Comparison of ENCODE assay signal across 17 cellular contexts in the genomic region with DNA sequence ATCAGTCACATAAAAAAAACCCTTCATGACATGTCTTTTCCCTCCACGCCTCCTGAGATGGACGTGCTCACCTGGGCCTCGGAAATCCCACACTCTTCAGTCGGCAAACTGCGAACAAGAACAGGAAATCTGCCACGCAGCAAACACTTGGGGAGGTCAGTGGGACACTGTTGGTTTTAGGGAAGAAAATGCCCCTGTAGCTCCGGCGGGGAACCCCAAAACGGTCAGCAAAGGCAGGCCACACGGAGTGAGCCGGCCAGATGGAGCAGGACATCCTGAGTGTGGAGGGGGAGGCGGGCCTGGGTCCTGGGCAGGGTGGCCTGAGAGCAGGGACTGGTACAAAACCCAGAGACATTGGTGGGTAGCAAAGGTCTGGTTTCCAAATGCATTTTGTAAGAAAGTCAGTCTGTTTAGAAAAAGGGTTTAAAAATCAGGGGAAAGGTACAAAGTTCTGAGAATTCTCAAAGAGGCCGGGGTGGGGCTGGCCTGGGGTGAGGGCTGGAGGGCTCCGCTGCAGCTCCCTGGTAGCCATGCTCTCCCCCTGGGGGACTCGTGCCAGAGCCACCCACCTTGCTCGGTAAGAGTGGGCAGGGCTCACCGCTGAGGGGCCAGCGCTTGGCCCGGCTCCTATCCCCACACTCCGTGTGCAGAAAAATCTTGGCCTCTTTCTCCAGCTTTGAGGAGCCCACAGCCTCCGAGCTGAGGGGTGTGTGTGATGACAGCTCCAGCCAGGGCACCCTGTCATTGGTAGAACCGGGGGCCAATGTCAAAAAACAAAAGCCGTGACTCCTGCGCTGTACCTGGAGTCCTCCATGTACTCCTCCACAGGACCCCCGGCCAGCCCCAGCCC. TPM values are rescaled to one million over a fixed set of nuclear protein-coding genes. Genes with fewer than 3 reads are reported as not detected.
DNase-seq lines count a peak whose midpoint lies in the region; ATAC-seq and TF ChIP-seq lines count a peak whose summit lies in the region.
"Had no signal": no experiment of that assay in that cellular context is flagged by ENCODE, and none has a peak within 500 bp of the region (broad histone marks: within the 10 kb centered on the region; RNA-seq: fewer than 3 reads in every experiment).

No MANE protein-coding gene starts in this region.

- DNase-seq in cardiac muscle cell (ENCODE audit: low read depth in 1 of 2, low spot score in 1 of 2) = no peak
- no peak for DNase-seq in left ventricle myocardium superior
- DNase-seq in RWPE2 (ENCODE audit: low spot score) = peak; percentile 82
- DNase-seq in germinal center (ENCODE audit: low spot score) = peak; percentile 3
- DNase-seq in NCI-H1930 (lab: John Stamatoyannopoulos, UW) = no peak
- no peak for DNase-seq in SHP77 treated with DMSO at 0.1 percent for 48 hours (lab: John Stamatoyannopoulos, UW)
- DNase-seq in DMS79 treated with DMSO at 0.1 percent for 48 hours (lab: John Stamatoyannopoulos, UW) = no peak
- DNase-seq: activated CD8-positive, alpha-beta memory T cell treated with anti-CD3 and anti-CD28 coated beads for 24 hours; lower lobe of right lung; T-helper 9 cell had no signal

- intact Hi-C loops in left ventricle myocardium superior (cut with micrococcal nuclease) = no loop called here

- ATAC-seq in left ventricle myocardium superior = no peak
- ATAC-seq in RWPE2 (ENCODE audit: low read depth) = no peak
- ATAC-seq in HG03280 (IDR thresholded peaks at IDR 0.05; ENCODE audit: unreplicated experiment) = no peak
- ATAC-seq: lower lobe of right lung had no signal

- H3K9me3 ChIP-seq in cardiac muscle cell (ENCODE audit: low read depth) (no peaks in the 10 kb centered on the region), RWPE2 (ENCODE audit: severe bottlenecking) (no peaks in the 10 kb centered on the region)
- H3K9me3 ChIP-seq: BLaER1 treated with 17β-estradiol and CSF1 and Interleukin-3, amounts not matched to agents 10 nM and 100 nM; lower lobe of right lung had no signal

- H3K27ac ChIP-seq in cardiac muscle cell (peak overlapping the region; percentile 43), RWPE2 (ENCODE audit: poor library complexity, severe bottlenecking) (no peak overlapping the region)
- H3K27ac ChIP-seq: BLaER1 treated with 17β-estradiol and CSF1 and Interleukin-3, amounts not matched to agents 10 nM and 100 nM; epithelial cell of prostate; hepatocyte; lower lobe of right lung had no signal

- H3K36me3 ChIP-seq in cardiac muscle cell (peaks cover 30% of the 10 kb centered on the region), RWPE2 (ENCODE audit: low read depth) (peaks cover 31% of the 10 kb centered on the region)

- TF ChIP-seq CTCF in cardiac muscle cell (IDR thresholded peaks at IDR 0.05; ENCODE audit: low read depth, low read length) = no peak
- no peak for TF ChIP-seq CTCF in RWPE2 (IDR thresholded peaks at IDR 0.05; ENCODE audit: poor library complexity, severe bottlenecking)

- peaks cover 13% of the 10 kb centered on the region for H3K4me1 ChIP-seq in cardiac muscle cell (ENCODE audit: low read depth)
- H3K4me1 ChIP-seq in RWPE2 (ENCODE audit: insufficient read depth, poor library complexity, severe bottlenecking) = peaks cover 4% of the 10 kb centered on the region

- H3K4me3 ChIP-seq in cardiac muscle cell (no peak overlapping the region), RWPE2 (ENCODE audit: severe bottlenecking) (no peak overlapping the region)
- H3K4me3 ChIP-seq: BLaER1 treated with 17β-estradiol and CSF1 and Interleukin-3, amounts not matched to agents 10 nM and 100 nM; hepatocyte; lower lobe of right lung had no signal

- H3K27me3 ChIP-seq in cardiac muscle cell (no peaks in the 10 kb centered on the region), RWPE2 (ENCODE audit: insufficient read depth, poor library complexity, severe bottlenecking) (no peaks in the 10 kb centered on the region)
- H3K27me3 ChIP-seq: BLaER1 treated with 17β-estradiol and CSF1 and Interleukin-3, amounts not matched to agents 10 nM and 100 nM; hepatocyte had no signal

RNA-seq across cellular contexts. Expression of a gene that starts 5.2 kb away (rescaled TPM):
- total RNA-seq in cardiac muscle cell (79.2 and 177 TPM in 2 replicates), left ventricle myocardium superior (104 TPM)
- polyA plus RNA-seq in cardiac muscle cell = 46.6 and 58.0 TPM in 2 replicates

RNA-seq across cellular contexts. Expression of a gene that starts 8.3 kb away (rescaled TPM):
- total RNA-seq in cardiac muscle cell = 10.1 and 19.2 TPM in 2 replicates
- 7.0 and 17.4 TPM in 2 replicates for polyA plus RNA-seq in cardiac muscle cell
- 2.7 TPM for total RNA-seq in left ventricle myocardium superior

RNA-seq across cellular contexts. Expression of a gene that starts 37.0 kb away (rescaled TPM):
- 36.3 and 48.8 TPM in 2 replicates for total RNA-seq in cardiac muscle cell
- 30.0 and 37.5 TPM in 2 replicates for polyA plus RNA-seq in cardiac muscle cell
- total RNA-seq in left ventricle myocardium superior = 16.2 TPM

RNA-seq across cellular contexts. Expression of a gene that starts 37.0 kb away (rescaled TPM):
- total RNA-seq in cardiac muscle cell (46.1 and 61.3 TPM in 2 replicates), left ventricle myocardium superior (46.5 TPM)
- 75.0 and 85.1 TPM in 2 replicates for polyA plus RNA-seq in cardiac muscle cell

RNA-seq across cellular contexts. Expression of a gene that starts 48.3 kb away (rescaled TPM):
- total RNA-seq in cardiac muscle cell (9.5 and 10.3 TPM in 2 replicates), left ventricle myocardium superior (0.64 TPM)
- 3.3 and 4.9 TPM in 2 replicates for polyA plus RNA-seq in cardiac muscle cell
- total RNA-seq: A673, G401, H1 had no signal

Comparison
In these comparisons a context has a peak if more than half of its experiments do, and no peak if none do; other contexts are left out.
1. DNase-seq: peak in RWPE2 (single experiment) and germinal center (single experiment); none in cardiac muscle cell (0 of 2), left ventricle myocardium superior (single experiment), NCI-H1930 (0 of 2), SHP77 treated with DMSO at 0.1 percent for 48 hours (single experiment) and DMS79 treated with DMSO at 0.1 percent for 48 hours (single experiment).